ENCODE assay signal across 8 cellular contexts in genomic region chr3:134378384-134378783, GRCh38. TPM values are rescaled to one million over a fixed set of nuclear protein-coding genes. Genes with fewer than 3 reads are reported as not detected.
A peak's percentile ranks its signal among the peaks of the same experiment; 100 is the strongest.
DNase-seq lines count a peak whose midpoint lies in the region; ATAC-seq and TF ChIP-seq lines count a peak whose summit lies in the region.

No MANE protein-coding gene starts in this region.

- peak; percentile 68 for TF ChIP-seq CTCF in brain microvascular endothelial cell (IDR thresholded peaks at IDR 0.05; ENCODE audit: low read depth, low read length, missing control alignments)
- TF ChIP-seq CTCF in lung (IDR thresholded peaks at IDR 0.05; ENCODE audit: control extremely low read depth, extremely low read depth), result peak; percentile 35

- H3K27ac ChIP-seq in brain microvascular endothelial cell (no peak overlapping the region), lung (ENCODE audit: low read depth in 1 of 2, low read length in 1 of 2) (peak overlapping the region in 1 of 2 donors; percentile 36)

- ATAC-seq in lung (ENCODE audit: insufficient read depth, low FRiP score) (no peak), HG02642 (IDR thresholded peaks at IDR 0.05; ENCODE audit: poor library complexity, unreplicated experiment) (no peak), HG02884 (IDR thresholded peaks at IDR 0.05; ENCODE audit: unreplicated experiment) (no peak), GM18517 (IDR thresholded peaks at IDR 0.05; ENCODE audit: unreplicated experiment) (no peak)

- H3K4me3 ChIP-seq in brain microvascular endothelial cell (ENCODE audit: low read depth, low read length) (no peak overlapping the region), lung (no peak overlapping the region)

- no peaks in the 10 kb centered on the region for H3K9me3 ChIP-seq in lung (ENCODE audit: control insufficient read depth in 2 of 2, insufficient read depth in 1 of 2, low read length in 1 of 2)

- H3K4me1 ChIP-seq in lung (ENCODE audit: control insufficient read depth in 2 of 2, insufficient read depth in 2 of 2, low read length in 2 of 2), result peaks cover 0 to 15% of the 10 kb centered on the region in 2 donors

- in situ Hi-C loops in KBM-7 (cut with MboI; ENCODE audit: low pct_unique_long_range_greater_than_20kb, low sequenced_read_pairs) (no loop called here), brain microvascular endothelial cell (cut with HindIII; ENCODE audit: low pct_ligation_motif_present, low sequenced_read_pairs) (no loop called here)

- H3K36me3 ChIP-seq in brain microvascular endothelial cell (replicated peaks) (peaks cover 1% of the 10 kb centered on the region), lung (ENCODE audit: control insufficient read depth in 2 of 2, insufficient read depth in 2 of 2, low read length in 2 of 2) (no peaks in the 10 kb centered on the region)

- DNase-seq in COLO829 (ENCODE audit: low spot score) (peak; percentile 58), KBM-7 (peak; percentile 43), brain microvascular endothelial cell (no peak), lung (ENCODE audit: low spot score) (peak; percentile 73), cortex of kidney (lab: John Stamatoyannopoulos, UW) (no peak)

- H3K27me3 ChIP-seq in brain microvascular endothelial cell (replicated peaks) (no peaks in the 10 kb centered on the region), lung (ENCODE audit: control insufficient read depth, insufficient read depth) (no peaks in the 10 kb centered on the region)

RNA-seq across cellular contexts. Expression of gene AMOTL2, which starts 4.1 kb away (rescaled TPM):
- total RNA-seq in lung, result 100 to 1,000 TPM; 122 to 129 TPM
- polyA plus RNA-seq in lung, result 10 to 100 TPM; 27.4 to 30.1 TPM

Comparison
In these comparisons a context has a peak if more than half of its experiments do, and no peak if none do; other contexts are left out.
1. DNase-seq: peak in COLO829 (single experiment), KBM-7 (single experiment) and lung (single experiment); none in brain microvascular endothelial cell (single experiment) and cortex of kidney (single experiment).